ENCODE assay signal across 11 cellular contexts in genomic region chr10:113666682-113667252, GRCh38. TPM values are rescaled to one million over a fixed set of nuclear protein-coding genes. Genes with fewer than 3 reads are reported as not detected.
A peak's percentile ranks its signal among the peaks of the same experiment; 100 is the strongest.
DNase-seq lines count a peak whose midpoint lies in the region; ATAC-seq and TF ChIP-seq lines count a peak whose summit lies in the region.
"Had no signal": no experiment of that assay in that cellular context is flagged by ENCODE, and none has a peak within 500 bp of the region (broad histone marks: within the 10 kb centered on the region; RNA-seq: fewer than 3 reads in every experiment).

No MANE protein-coding gene starts in this region.

- H3K27ac Mint-ChIP-seq in activated CD4-positive, alpha-beta T cell treated with anti-CD3 and anti-CD28 coated beads, Interleukin-2, amount 10 ng/mL, durations not matched to agents 24 days and 14 days = peak overlapping the region; percentile 72

- peak overlapping the region; percentile 50 for H2AFZ ChIP-seq in SK-N-SH (ENCODE audit: low read depth)

- POLR2A ChIA-PET in SK-N-SH (lab: Yijun Ruan, JAX) = no interaction called here

- H3K9ac ChIP-seq in SK-N-SH = no peak overlapping the region

- no peaks in the 10 kb centered on the region for H3K9me2 ChIP-seq in SK-N-SH

- WGBS in SK-N-SH (ENCODE audit: low lambda C conversion rate) = 60% methylated on average over 5 of the region's 5 CpGs

- peak; percentile 67 for DNase-seq in activated CD4-positive, alpha-beta T cell treated with anti-CD3 and anti-CD28 coated beads, Interleukin-2, amount 10 ng/mL, durations not matched to agents 24 days and 14 days
- DNase-seq in activated CD4-positive, alpha-beta T cell treated with anti-CD3 and anti-CD28 coated beads for 4 hours = no peak
- DNase-seq in SK-N-SH (no peak), gastrocnemius medialis (no peak), inferior parietal cortex (ENCODE audit: extremely low spot score) (no peak), NCI-H1930 (lab: John Stamatoyannopoulos, UW) (no peak), BE2C (no peak)
- DNase-seq: left ventricle myocardium inferior, Peyer's patch had no signal

- in situ Hi-C loops in gastrocnemius medialis (cut with MboI; ENCODE audit: low sequenced_read_pairs in 4 of 4) = no loop called here

- peak overlapping the region; percentile 15 for H3K4me3 Mint-ChIP-seq in activated CD4-positive, alpha-beta T cell treated with anti-CD3 and anti-CD28 coated beads, Interleukin-2, amount 10 ng/mL, durations not matched to agents 24 days and 14 days

- TF ChIP-seq EP300 in SK-N-SH (IDR thresholded peaks at IDR 0.05; ENCODE audit: borderline replicate concordance in 1 of 2, low read depth in 1 of 2, low read length in 1 of 2) = no peak

- no peak for TF ChIP-seq RAD21 in SK-N-SH (IDR thresholded peaks at IDR 0.05; ENCODE audit: low read length)

- H3K36me3 Mint-ChIP-seq in activated CD4-positive, alpha-beta T cell treated with anti-CD3 and anti-CD28 coated beads, Interleukin-2, amount 10 ng/mL, durations not matched to agents 24 days and 14 days (ENCODE audit: low read depth) = no peaks in the 10 kb centered on the region

- peak overlapping the region; percentile 46; the same call in 1 of the 2 replicates for H3K4me2 ChIP-seq in SK-N-SH

- H3K4me3 ChIP-seq in SK-N-SH (ENCODE audit: low read depth in 2 of 2, low read length in 1 of 2) (no peak overlapping the region), gastrocnemius medialis (no peak overlapping the region), BE2C (ENCODE audit: low read depth, low read length) (no peak overlapping the region)
- H3K4me3 ChIP-seq: left ventricle myocardium inferior, Peyer's patch had no signal

- no peaks in the 10 kb centered on the region for H4K20me1 ChIP-seq in SK-N-SH (ENCODE audit: insufficient read depth)

- TF ChIP-seq CTCF in SK-N-SH (IDR thresholded peaks at IDR 0.05) (no peak), gastrocnemius medialis (IDR thresholded peaks at IDR 0.05 in 4 of 5, conservative IDR thresholded peaks at IDR 0.05 in 1 of 5) (no peak), BE2C (IDR thresholded peaks at IDR 0.05; ENCODE audit: low read depth, low read length) (no peak)

- intact Hi-C loops in activated CD4-positive, alpha-beta T cell treated with anti-CD3 and anti-CD28 coated beads, Interleukin-2, amount 10 ng/mL, durations not matched to agents 24 days and 14 days (cut with micrococcal nuclease) = no loop called here
- intact Hi-C loops in gastrocnemius medialis (cut with DNase I; ENCODE audit: low total_unique reads) = loop anchor here (2.0 kb wide), 1 partner anchor 82 kb away; no protein-coding TSS in a partner anchor

- CTCF ChIA-PET in SK-N-SH (lab: Yijun Ruan, JAX) = no interaction called here

- H3K36me3 ChIP-seq in SK-N-SH (replicated peaks in 1 of 2; ENCODE audit: control insufficient read depth in 1 of 2, insufficient read depth in 2 of 2, low read length in 1 of 2) (no peaks in the 10 kb centered on the region), gastrocnemius medialis (no peaks in the 10 kb centered on the region), BE2C (no peaks in the 10 kb centered on the region)
- H3K36me3 ChIP-seq: left ventricle myocardium inferior, Peyer's patch had no signal

- H3K4me1 ChIP-seq in SK-N-SH (ENCODE audit: control insufficient read depth in 1 of 2, insufficient read depth in 2 of 2, low read depth in 1 of 2, low read length in 1 of 2) (peaks cover 0 to 11% of the 10 kb centered on the region in 2 experiments; a peak in 2 of 4 replicates), gastrocnemius medialis (peaks cover 25 to 33% of the 10 kb centered on the region in 2 donors), BE2C (no peaks in the 10 kb centered on the region)
- H3K4me1 ChIP-seq: Peyer's patch had no signal

- no peaks in the 10 kb centered on the region for H3F3A ChIP-seq in SK-N-SH (replicated peaks; ENCODE audit: insufficient read depth)

- no peaks in the 10 kb centered on the region for H3K79me2 ChIP-seq in SK-N-SH (ENCODE audit: insufficient read depth)

- H3K27ac ChIP-seq in SK-N-SH (ENCODE audit: low read depth in 2 of 2, low read length in 1 of 2) = peak overlapping the region in 1 of 2 experiments; percentile 46; a peak in 2 of 4 replicates
- H3K27ac ChIP-seq in gastrocnemius medialis = peak overlapping the region; percentile 94 to 96 (median 96)
- H3K27ac ChIP-seq: left ventricle myocardium inferior, Peyer's patch had no signal

- ATAC-seq in HG02870 (IDR thresholded peaks at IDR 0.05; ENCODE audit: unreplicated experiment) (peak; percentile 74), gastrocnemius medialis (no peak)

- H3K4me1 Mint-ChIP-seq in activated CD4-positive, alpha-beta T cell treated with anti-CD3 and anti-CD28 coated beads, Interleukin-2, amount 10 ng/mL, durations not matched to agents 24 days and 14 days = peaks cover 16% of the 10 kb centered on the region

- peaks cover 15% of the 10 kb centered on the region for H3K27me3 Mint-ChIP-seq in activated CD4-positive, alpha-beta T cell treated with anti-CD3 and anti-CD28 coated beads, Interleukin-2, amount 10 ng/mL, durations not matched to agents 24 days and 14 days

- H3K27me3 ChIP-seq in SK-N-SH (ENCODE audit: insufficient read depth) (no peaks in the 10 kb centered on the region), gastrocnemius medialis (no peaks in the 10 kb centered on the region), BE2C (peaks cover 11% of the 10 kb centered on the region)
- H3K27me3 ChIP-seq: Peyer's patch had no signal

- no peak for TF ChIP-seq POLR2A in gastrocnemius medialis (IDR thresholded peaks at IDR 0.05)

- peaks cover 11% of the 10 kb centered on the region for H3K9me3 Mint-ChIP-seq in activated CD4-positive, alpha-beta T cell treated with anti-CD3 and anti-CD28 coated beads, Interleukin-2, amount 10 ng/mL, durations not matched to agents 24 days and 14 days

- no peaks in the 10 kb centered on the region for H3K9me3 ChIP-seq in SK-N-SH
- no peaks in the 10 kb centered on the region for H3K9me3 ChIP-seq in gastrocnemius medialis
- no peaks in the 10 kb centered on the region for H3K9me3 ChIP-seq in BE2C

TF ChIP-seq in SK-N-SH, 30 proteins besides CTCF, POLR2A, EP300 and RAD21:
- TF ChIP-seq FOSL2 (IDR thresholded peaks at IDR 0.05; ENCODE audit: borderline replicate concordance, low read depth) (peak; percentile 12; the same call in 1 of the 2 replicates), ELF1 (IDR thresholded peaks at IDR 0.05) (no peak)

RNA-seq across cellular contexts. Expression of gene NRAP, which starts 2.9 kb away (rescaled TPM):
- not detected in 2 replicates for total RNA-seq in activated CD4-positive, alpha-beta T cell treated with anti-CD3 and anti-CD28 coated beads, Interleukin-2, amount 10 ng/mL, durations not matched to agents 24 days and 14 days
- polyA plus RNA-seq in SK-N-SH (2012; rRNA removed) = not detected in 2 replicates
- under 0.01 TPM in 1 of 2 replicates, not detected in the other for polyA plus RNA-seq in SK-N-SH (2012; cell fraction: cytosol; rRNA removed)
- polyA plus RNA-seq in SK-N-SH (2012; cell fraction: nucleus; rRNA removed) = not detected in 2 replicates
- 1,000 to 10,000 TPM in 3 of 4 donors, 100 to 1,000 TPM in 1; 811 to 2,339 (median 1,413) TPM for total RNA-seq in gastrocnemius medialis
- not detected for polyA plus RNA-seq in BE2C (2012; ENCODE audit: insufficient read depth, insufficient read length, low read depth)
- total RNA-seq: Peyer's patch had no signal
- polyA plus RNA-seq: AG04450 had no signal

RNA-seq across cellular contexts. Expression of gene CASP7, which starts 12.9 kb away (rescaled TPM):
- total RNA-seq in activated CD4-positive, alpha-beta T cell treated with anti-CD3 and anti-CD28 coated beads, Interleukin-2, amount 10 ng/mL, durations not matched to agents 24 days and 14 days = 15.6 and 16.3 TPM in 2 replicates
- 13.6 and 15.1 TPM in 2 replicates for polyA plus RNA-seq in SK-N-SH (2012; rRNA removed)
- polyA plus RNA-seq in SK-N-SH (2012; cell fraction: cytosol; rRNA removed) = 14.2 and 16.5 TPM in 2 replicates
- 6.6 and 10.8 TPM in 2 replicates for polyA plus RNA-seq in SK-N-SH (2012; cell fraction: nucleus; rRNA removed)
- total RNA-seq in gastrocnemius medialis = 10 to 100 TPM in 2 of 4 donors, 1 to 10 TPM in 2; 5.3 to 23.9 (median 8.9) TPM
- polyA plus RNA-seq in BE2C (2012; ENCODE audit: insufficient read depth, insufficient read length, low read depth) = 4.8 TPM

Comparison
In these comparisons a context has a peak if more than half of its experiments do, and no peak if none do; other contexts are left out.
1. RNA of gene NRAP, which starts 2.9 kb away (total RNA-seq): 811 to 2,339 TPM in gastrocnemius medialis; not detected in activated CD4-positive, alpha-beta T cell treated with anti-CD3 and anti-CD28 coated beads, Interleukin-2, amount 10 ng/mL, durations not matched to agents 24 days and 14 days; every median in the first group is over 100 times any median in the second.